ENCODE assay signal across 1 cellular context in the genomic region with DNA sequence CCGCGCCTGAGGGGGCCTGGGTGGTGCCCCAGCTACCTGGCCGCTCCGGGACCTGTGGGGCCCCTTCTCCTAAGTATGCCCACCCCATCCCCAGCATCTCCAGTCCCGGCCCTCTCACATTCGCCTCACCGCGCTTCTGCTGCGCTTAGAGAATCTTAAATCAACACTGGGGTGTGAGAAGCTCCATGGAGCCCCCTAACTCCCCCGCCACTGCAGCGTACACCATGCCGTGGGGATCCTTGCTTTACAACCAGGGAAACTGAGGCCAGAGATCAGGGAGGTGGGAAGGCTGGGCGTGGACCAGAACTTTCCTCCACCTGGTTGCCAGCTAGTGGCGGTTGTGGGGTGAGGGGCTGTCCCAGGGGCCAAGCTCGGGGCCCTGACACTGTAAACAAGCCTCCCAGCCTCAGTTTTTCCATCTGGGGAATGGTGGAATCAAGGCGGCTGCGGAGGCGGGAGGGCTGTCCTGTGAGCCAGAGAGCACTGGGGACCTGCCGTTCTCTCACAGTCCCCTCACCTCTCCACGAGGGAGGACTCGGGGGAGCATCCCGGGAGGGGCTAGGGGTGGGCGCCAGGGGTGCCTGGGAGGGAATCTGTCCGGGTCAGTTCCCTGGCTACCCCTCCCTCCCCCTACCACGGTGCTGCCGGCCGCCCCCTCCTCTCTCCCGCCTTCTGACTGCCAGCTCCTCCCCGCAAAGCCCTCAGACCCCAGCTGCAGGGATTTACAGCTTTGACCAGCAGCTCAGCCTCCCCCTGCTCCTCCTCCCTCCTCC.
TF ChIP-seq lines count a peak whose summit lies in the region.

No MANE protein-coding gene starts in this region.

TF ChIP-seq in HepG2, 621 proteins besides CTCF, POLR2A, EP300 and RAD21 (continued from another document and continues in another):
- TF ChIP-seq, protein P1, sequence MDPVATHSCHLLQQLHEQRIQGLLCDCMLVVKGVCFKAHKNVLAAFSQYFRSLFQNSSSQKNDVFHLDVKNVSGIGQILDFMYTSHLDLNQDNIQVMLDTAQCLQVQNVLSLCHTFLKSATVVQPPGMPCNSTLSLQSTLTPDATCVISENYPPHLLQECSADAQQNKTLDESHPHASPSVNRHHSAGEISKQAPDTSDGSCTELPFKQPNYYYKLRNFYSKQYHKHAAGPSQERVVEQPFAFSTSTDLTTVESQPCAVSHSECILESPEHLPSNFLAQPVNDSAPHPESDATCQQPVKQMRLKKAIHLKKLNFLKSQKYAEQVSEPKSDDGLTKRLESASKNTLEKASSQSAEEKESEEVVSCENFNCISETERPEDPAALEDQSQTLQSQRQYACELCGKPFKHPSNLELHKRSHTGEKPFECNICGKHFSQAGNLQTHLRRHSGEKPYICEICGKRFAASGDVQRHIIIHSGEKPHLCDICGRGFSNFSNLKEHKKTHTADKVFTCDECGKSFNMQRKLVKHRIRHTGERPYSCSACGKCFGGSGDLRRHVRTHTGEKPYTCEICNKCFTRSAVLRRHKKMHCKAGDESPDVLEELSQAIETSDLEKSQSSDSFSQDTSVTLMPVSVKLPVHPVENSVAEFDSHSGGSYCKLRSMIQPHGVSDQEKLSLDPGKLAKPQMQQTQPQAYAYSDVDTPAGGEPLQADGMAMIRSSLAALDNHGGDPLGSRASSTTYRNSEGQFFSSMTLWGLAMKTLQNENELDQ (CRISPR knock-in tag; IDR thresholded peaks at IDR 0.05; ENCODE audit: borderline replicate concordance) = no peak
- TF ChIP-seq ZNF607 (CRISPR knock-in tag; IDR thresholded peaks at IDR 0.05; ENCODE audit: borderline replicate concordance) (0 out of 2 replicates have a peak, but pooled peaks have one; percentile 23), ADNP (CRISPR knock-in tag; IDR thresholded peaks at IDR 0.05) (no peak), JUND (CRISPR knock-in tag; IDR thresholded peaks at IDR 0.05) (no peak), TARDBP (CRISPR knock-in tag; IDR thresholded peaks at IDR 0.05) (0 out of 2 replicates have a peak, but pooled peaks have one; percentile 8), ZNF414 (CRISPR knock-in tag; IDR thresholded peaks at IDR 0.05) (no peak), ZNF672 (CRISPR knock-in tag; IDR thresholded peaks at IDR 0.05) (no peak), ZNF230 (CRISPR knock-in tag; IDR thresholded peaks at IDR 0.05) (peak; percentile 52; the same call in 1 of the 2 replicates), NFYB (CRISPR knock-in tag; IDR thresholded peaks at IDR 0.05) (no peak), MYC (CRISPR knock-in tag; IDR thresholded peaks at IDR 0.05; ENCODE audit: borderline replicate concordance) (no peak), YY1 (IDR thresholded peaks at IDR 0.05; ENCODE audit: insufficient read depth, insufficient replicate concordance, low read depth, low read length) (no peak), ZNF614 (CRISPR knock-in tag; IDR thresholded peaks at IDR 0.05; ENCODE audit: borderline replicate concordance) (no peak), SOX6 (IDR thresholded peaks at IDR 0.05) (no peak), SOX6 (CRISPR knock-in tag; IDR thresholded peaks at IDR 0.05) (no peak), ZNF615 (CRISPR knock-in tag; IDR thresholded peaks at IDR 0.05; ENCODE audit: borderline replicate concordance) (no peak), BCLAF1 (IDR thresholded peaks at IDR 0.05) (no peak), ZNF232 (CRISPR knock-in tag; IDR thresholded peaks at IDR 0.05; ENCODE audit: borderline replicate concordance) (no peak), FOXK2 (IDR thresholded peaks at IDR 0.05) (no peak), ZFYVE20 (CRISPR knock-in tag; IDR thresholded peaks at IDR 0.05; ENCODE audit: borderline replicate concordance, low read depth) (no peak), TRIM24 (CRISPR knock-in tag; IDR thresholded peaks at IDR 0.05) (no peak), GPN1 (CRISPR knock-in tag; IDR thresholded peaks at IDR 0.05; ENCODE audit: borderline replicate concordance) (no peak), ZFP36L2 (CRISPR knock-in tag; IDR thresholded peaks at IDR 0.05) (no peak), SETDB1 (CRISPR knock-in tag; IDR thresholded peaks at IDR 0.05; ENCODE audit: borderline replicate concordance) (no peak), MEIS2 (CRISPR knock-in tag; IDR thresholded peaks at IDR 0.05) (no peak), ZBTB1 (CRISPR knock-in tag; IDR thresholded peaks at IDR 0.05; ENCODE audit: borderline replicate concordance) (no peak), HNRNPLL (IDR thresholded peaks at IDR 0.05; ENCODE audit: low read depth, low read length, poor library complexity, severe bottlenecking) (peak; percentile 8), ATF7-NPFF (CRISPR knock-in tag; IDR thresholded peaks at IDR 0.05; ENCODE audit: low read depth) (no peak), ELF4 (CRISPR knock-in tag; IDR thresholded peaks at IDR 0.05; ENCODE audit: borderline replicate concordance) (no peak), SSRP1 (CRISPR knock-in tag; IDR thresholded peaks at IDR 0.05) (no peak), MEF2D (CRISPR knock-in tag; IDR thresholded peaks at IDR 0.05) (no peak), MYNN (CRISPR knock-in tag; IDR thresholded peaks at IDR 0.05; ENCODE audit: low read depth) (no peak), KLF16 (CRISPR knock-in tag; IDR thresholded peaks at IDR 0.05) (no peak), MED1 (CRISPR knock-in tag; IDR thresholded peaks at IDR 0.05) (no peak), MLLT10 (CRISPR knock-in tag; IDR thresholded peaks at IDR 0.05) (no peak), EZH2 (conservative IDR thresholded peaks at IDR 0.05; ENCODE audit: low read depth, low read length) (no peak), ZBTB20 (CRISPR knock-in tag; IDR thresholded peaks at IDR 0.05; ENCODE audit: borderline replicate concordance, low read depth) (no peak)
- TF ChIP-seq, protein P2, sequence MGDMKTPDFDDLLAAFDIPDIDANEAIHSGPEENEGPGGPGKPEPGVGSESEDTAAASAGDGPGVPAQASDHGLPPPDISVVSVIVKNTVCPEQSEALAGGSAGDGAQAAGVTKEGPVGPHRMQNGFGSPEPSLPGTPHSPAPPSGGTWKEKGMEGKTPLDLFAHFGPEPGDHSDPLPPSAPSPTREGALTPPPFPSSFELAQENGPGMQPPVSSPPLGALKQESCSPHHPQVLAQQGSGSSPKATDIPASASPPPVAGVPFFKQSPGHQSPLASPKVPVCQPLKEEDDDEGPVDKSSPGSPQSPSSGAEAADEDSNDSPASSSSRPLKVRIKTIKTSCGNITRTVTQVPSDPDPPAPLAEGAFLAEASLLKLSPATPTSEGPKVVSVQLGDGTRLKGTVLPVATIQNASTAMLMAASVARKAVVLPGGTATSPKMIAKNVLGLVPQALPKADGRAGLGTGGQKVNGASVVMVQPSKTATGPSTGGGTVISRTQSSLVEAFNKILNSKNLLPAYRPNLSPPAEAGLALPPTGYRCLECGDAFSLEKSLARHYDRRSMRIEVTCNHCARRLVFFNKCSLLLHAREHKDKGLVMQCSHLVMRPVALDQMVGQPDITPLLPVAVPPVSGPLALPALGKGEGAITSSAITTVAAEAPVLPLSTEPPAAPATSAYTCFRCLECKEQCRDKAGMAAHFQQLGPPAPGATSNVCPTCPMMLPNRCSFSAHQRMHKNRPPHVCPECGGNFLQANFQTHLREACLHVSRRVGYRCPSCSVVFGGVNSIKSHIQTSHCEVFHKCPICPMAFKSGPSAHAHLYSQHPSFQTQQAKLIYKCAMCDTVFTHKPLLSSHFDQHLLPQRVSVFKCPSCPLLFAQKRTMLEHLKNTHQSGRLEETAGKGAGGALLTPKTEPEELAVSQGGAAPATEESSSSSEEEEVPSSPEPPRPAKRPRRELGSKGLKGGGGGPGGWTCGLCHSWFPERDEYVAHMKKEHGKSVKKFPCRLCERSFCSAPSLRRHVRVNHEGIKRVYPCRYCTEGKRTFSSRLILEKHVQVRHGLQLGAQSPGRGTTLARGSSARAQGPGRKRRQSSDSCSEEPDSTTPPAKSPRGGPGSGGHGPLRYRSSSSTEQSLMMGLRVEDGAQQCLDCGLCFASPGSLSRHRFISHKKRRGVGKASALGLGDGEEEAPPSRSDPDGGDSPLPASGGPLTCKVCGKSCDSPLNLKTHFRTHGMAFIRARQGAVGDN (CRISPR knock-in tag; IDR thresholded peaks at IDR 0.05) = no peak; the same call in 1 of the 2 replicates
- TF ChIP-seq, protein P3, sequence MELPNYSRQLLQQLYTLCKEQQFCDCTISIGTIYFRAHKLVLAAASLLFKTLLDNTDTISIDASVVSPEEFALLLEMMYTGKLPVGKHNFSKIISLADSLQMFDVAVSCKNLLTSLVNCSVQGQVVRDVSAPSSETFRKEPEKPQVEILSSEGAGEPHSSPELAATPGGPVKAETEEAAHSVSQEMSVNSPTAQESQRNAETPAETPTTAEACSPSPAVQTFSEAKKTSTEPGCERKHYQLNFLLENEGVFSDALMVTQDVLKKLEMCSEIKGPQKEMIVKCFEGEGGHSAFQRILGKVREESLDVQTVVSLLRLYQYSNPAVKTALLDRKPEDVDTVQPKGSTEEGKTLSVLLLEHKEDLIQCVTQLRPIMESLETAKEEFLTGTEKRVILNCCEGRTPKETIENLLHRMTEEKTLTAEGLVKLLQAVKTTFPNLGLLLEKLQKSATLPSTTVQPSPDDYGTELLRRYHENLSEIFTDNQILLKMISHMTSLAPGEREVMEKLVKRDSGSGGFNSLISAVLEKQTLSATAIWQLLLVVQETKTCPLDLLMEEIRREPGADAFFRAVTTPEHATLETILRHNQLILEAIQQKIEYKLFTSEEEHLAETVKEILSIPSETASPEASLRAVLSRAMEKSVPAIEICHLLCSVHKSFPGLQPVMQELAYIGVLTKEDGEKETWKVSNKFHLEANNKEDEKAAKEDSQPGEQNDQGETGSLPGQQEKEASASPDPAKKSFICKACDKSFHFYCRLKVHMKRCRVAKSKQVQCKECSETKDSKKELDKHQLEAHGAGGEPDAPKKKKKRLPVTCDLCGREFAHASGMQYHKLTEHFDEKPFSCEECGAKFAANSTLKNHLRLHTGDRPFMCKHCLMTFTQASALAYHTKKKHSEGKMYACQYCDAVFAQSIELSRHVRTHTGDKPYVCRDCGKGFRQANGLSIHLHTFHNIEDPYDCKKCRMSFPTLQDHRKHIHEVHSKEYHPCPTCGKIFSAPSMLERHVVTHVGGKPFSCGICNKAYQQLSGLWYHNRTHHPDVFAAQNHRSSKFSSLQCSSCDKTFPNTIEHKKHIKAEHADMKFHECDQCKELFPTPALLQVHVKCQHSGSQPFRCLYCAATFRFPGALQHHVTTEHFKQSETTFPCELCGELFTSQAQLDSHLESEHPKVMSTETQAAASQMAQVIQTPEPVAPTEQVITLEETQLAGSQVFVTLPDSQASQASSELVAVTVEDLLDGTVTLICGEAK (IDR thresholded peaks at IDR 0.05) = no peak
- TF ChIP-seq, protein P3 (CRISPR knock-in tag; IDR thresholded peaks at IDR 0.05) = no peak
- TF ChIP-seq, protein P4, sequence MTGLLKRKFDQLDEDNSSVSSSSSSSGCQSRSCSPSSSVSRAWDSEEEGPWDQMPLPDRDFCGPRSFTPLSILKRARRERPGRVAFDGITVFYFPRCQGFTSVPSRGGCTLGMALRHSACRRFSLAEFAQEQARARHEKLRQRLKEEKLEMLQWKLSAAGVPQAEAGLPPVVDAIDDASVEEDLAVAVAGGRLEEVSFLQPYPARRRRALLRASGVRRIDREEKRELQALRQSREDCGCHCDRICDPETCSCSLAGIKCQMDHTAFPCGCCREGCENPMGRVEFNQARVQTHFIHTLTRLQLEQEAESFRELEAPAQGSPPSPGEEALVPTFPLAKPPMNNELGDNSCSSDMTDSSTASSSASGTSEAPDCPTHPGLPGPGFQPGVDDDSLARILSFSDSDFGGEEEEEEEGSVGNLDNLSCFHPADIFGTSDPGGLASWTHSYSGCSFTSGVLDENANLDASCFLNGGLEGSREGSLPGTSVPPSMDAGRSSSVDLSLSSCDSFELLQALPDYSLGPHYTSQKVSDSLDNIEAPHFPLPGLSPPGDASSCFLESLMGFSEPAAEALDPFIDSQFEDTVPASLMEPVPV (CRISPR knock-in tag; IDR thresholded peaks at IDR 0.05) = no peak
